ENCODE assay signal across 23 cellular contexts in the genomic region with DNA sequence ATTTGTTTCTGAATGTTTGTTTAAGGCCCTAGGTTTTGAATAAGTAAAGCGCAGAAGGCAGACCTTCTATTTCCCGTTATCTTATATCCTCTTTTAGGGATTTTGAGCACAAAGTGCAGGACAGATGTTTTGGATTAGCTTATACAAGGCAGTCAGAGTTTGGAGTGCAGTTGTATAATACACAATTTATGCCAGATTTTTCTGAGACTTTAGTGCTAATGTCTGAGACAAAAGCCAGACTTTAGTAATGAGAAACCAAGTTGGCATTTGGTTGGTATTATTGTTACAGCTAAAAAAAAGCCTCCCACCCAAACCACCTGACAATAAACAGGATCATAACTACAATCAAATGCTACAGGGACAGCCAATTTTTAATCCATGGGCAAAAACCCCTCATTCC.
"Had no signal": no experiment of that assay in that cellular context is flagged by ENCODE, and none has a peak within 500 bp of the region (broad histone marks: within the 10 kb centered on the region; RNA-seq: fewer than 3 reads in every experiment).

No MANE protein-coding gene starts in this region.

- H3K27ac Mint-ChIP-seq: nephron; stimulated activated memory B cell treated with anti-CD40 and anti-IgM and Interleukin-4, amounts not matched to agents 10 μg/mL and 1 μg/mL and 100 μg/mL, for 72 hours; stimulated activated naive CD8-positive, alpha-beta T cell treated with anti-CD3 and anti-CD28 coated beads, Interleukin-15, amount 100 ng/mL, for 72 hours; type B pancreatic cell had no signal

- H3K27me3 Mint-ChIP-seq: naive B cell; stimulated activated memory B cell treated with anti-CD40 and anti-IgM and Interleukin-4, amounts not matched to agents 10 μg/mL and 1 μg/mL and 100 μg/mL, for 72 hours; stimulated activated naive CD8-positive, alpha-beta T cell treated with anti-CD3 and anti-CD28 coated beads, Interleukin-15, amount 100 ng/mL, for 72 hours; type B pancreatic cell had no signal

- H3K4me3 Mint-ChIP-seq: mesothelial cell of epicardium; nephron; neural crest cell; stimulated activated memory B cell treated with anti-CD40 and anti-IgM and Interleukin-4, amounts not matched to agents 10 μg/mL and 1 μg/mL and 100 μg/mL, for 72 hours; stimulated activated naive CD8-positive, alpha-beta T cell treated with anti-CD3 and anti-CD28 coated beads, Interleukin-15, amount 100 ng/mL, for 72 hours; type B pancreatic cell had no signal

- H3K36me3 ChIP-seq: left ventricle myocardium inferior, pancreas, prostate gland, tibial nerve, uterus had no signal

- H3K4me1 ChIP-seq: left ventricle myocardium inferior, pancreas, prostate gland, tibial nerve, uterus had no signal

- DNase-seq: islet precursor cell; left ventricle myocardium inferior; mesendoderm; naive B cell; nucleus accumbens; pancreas; posterior cingulate gyrus; retina; right cardiac atrium; stimulated activated CD4-positive, alpha-beta T cell treated with anti-CD3 and anti-CD28 coated beads, Interleukin-4, amount 100 ng/mL, for 24 hours; stimulated activated naive CD4-positive, alpha-beta T cell treated with Interleukin-2 at 50 U/mL for 16 hours; stimulated activated naive CD8-positive, alpha-beta T cell treated with anti-CD3 and anti-CD28 coated beads, Interleukin-15, amount 100 ng/mL, for 72 hours; substantia nigra; uterus had no signal

- H3K36me3 Mint-ChIP-seq: mesothelial cell of epicardium; naive B cell; stimulated activated memory B cell treated with anti-CD40 and anti-IgM and Interleukin-4, amounts not matched to agents 10 μg/mL and 1 μg/mL and 100 μg/mL, for 72 hours; type B pancreatic cell had no signal

- H3K9me3 Mint-ChIP-seq: mesothelial cell of epicardium; naive B cell; nephron; neural crest cell; stimulated activated memory B cell treated with anti-CD40 and anti-IgM and Interleukin-4, amounts not matched to agents 10 μg/mL and 1 μg/mL and 100 μg/mL, for 72 hours; type B pancreatic cell had no signal

- H3K4me3 ChIP-seq: left ventricle myocardium inferior, lung, pancreas, prostate gland, skin epidermis, tibial nerve, uterus had no signal

- H3K27ac ChIP-seq: left ventricle myocardium inferior, pancreas, prostate gland, skin epidermis, tibial nerve, uterus had no signal

- H3K9me3 ChIP-seq: left ventricle myocardium inferior, pancreas, prostate gland, tibial nerve, uterus had no signal

- H3K27me3 ChIP-seq: pancreas, tibial nerve, uterus had no signal
